ENCODE assay signal across 9 cellular contexts in genomic region chr5:131381792-131382191, GRCh38.
DNase-seq lines count a peak whose midpoint lies in the region; ATAC-seq and TF ChIP-seq lines count a peak whose summit lies in the region.
"Had no signal": no experiment of that assay in that cellular context is flagged by ENCODE, and none has a peak within 500 bp of the region (broad histone marks: within the 10 kb centered on the region; RNA-seq: fewer than 3 reads in every experiment).

No MANE protein-coding gene starts in this region.

- peak overlapping the region; percentile 100 for H3K27ac ChIP-seq in CD4-positive, CD25-positive, alpha-beta regulatory T cell (ENCODE audit: insufficient read depth, low read length, poor library complexity, severe bottlenecking)
- peak overlapping the region in 1 of 2 donors; percentile 3 for H3K27ac ChIP-seq in breast epithelium
- H3K27ac ChIP-seq: thoracic aorta had no signal

- H3K27me3 ChIP-seq in CD4-positive, CD25-positive, alpha-beta regulatory T cell (ENCODE audit: control insufficient read depth, insufficient read depth, low read length): no peaks in the 10 kb centered on the region
- no peaks in the 10 kb centered on the region for H3K27me3 ChIP-seq in breast epithelium

- peaks cover 14% of the 10 kb centered on the region for H3K36me3 ChIP-seq in CD4-positive, CD25-positive, alpha-beta regulatory T cell (ENCODE audit: control insufficient read depth, insufficient read depth, low read length)
- H3K36me3 ChIP-seq in breast epithelium: no peaks in the 10 kb centered on the region
- H3K36me3 ChIP-seq: thoracic aorta had no signal

- H3K27ac Mint-ChIP-seq in CD4-positive, CD25-positive, alpha-beta regulatory T cell: peak overlapping the region; percentile 97 to 100 (median 99)
- H3K27ac Mint-ChIP-seq in activated naive CD4-positive, alpha-beta T cell treated with anti-CD3 and anti-CD28 coated beads, Interleukin-2, amount 50 U/mL, for 24 hours: peak overlapping the region; percentile 100

- intact Hi-C loops in breast epithelium (cut with DNase I; ENCODE audit: low total_unique reads): no loop called here

- peaks cover 15% of the 10 kb centered on the region for H3K36me3 Mint-ChIP-seq in CD4-positive, CD25-positive, alpha-beta regulatory T cell
- H3K36me3 Mint-ChIP-seq in activated naive CD4-positive, alpha-beta T cell treated with anti-CD3 and anti-CD28 coated beads, Interleukin-2, amount 50 U/mL, for 24 hours: peaks cover 21% of the 10 kb centered on the region

- no peak for TF ChIP-seq CTCF in breast epithelium (IDR thresholded peaks at IDR 0.05)

- H3K27me3 Mint-ChIP-seq in CD4-positive, CD25-positive, alpha-beta regulatory T cell: peaks cover 5% of the 10 kb centered on the region
- H3K27me3 Mint-ChIP-seq in activated naive CD4-positive, alpha-beta T cell treated with anti-CD3 and anti-CD28 coated beads, Interleukin-2, amount 50 U/mL, for 24 hours: no peaks in the 10 kb centered on the region

- peak overlapping the region; percentile 70 for H3K4me3 ChIP-seq in CD4-positive, CD25-positive, alpha-beta regulatory T cell (ENCODE audit: low read depth, low read length)
- H3K4me3 ChIP-seq in breast epithelium: no peak overlapping the region
- H3K4me3 ChIP-seq: thoracic aorta had no signal

- peak overlapping the region; percentile 70 to 84 (median 79) for H3K4me3 Mint-ChIP-seq in CD4-positive, CD25-positive, alpha-beta regulatory T cell
- peak overlapping the region; percentile 76 for H3K4me3 Mint-ChIP-seq in activated naive CD4-positive, alpha-beta T cell treated with anti-CD3 and anti-CD28 coated beads, Interleukin-2, amount 50 U/mL, for 24 hours

- DNase-seq in CD4-positive, CD25-positive, alpha-beta regulatory T cell: peak in 1 of 3 donors; percentile 53
- no peak for DNase-seq in activated effector memory CD4-positive, alpha-beta T cell treated with Interleukin-2 at 50 U/mL for 16 hours
- DNase-seq in RKO (ENCODE audit: low spot score) (no peak), NOMO-1 treated with dmso at 0.1 percent for 144 hours (lab: John Stamatoyannopoulos, UW; ENCODE audit: unreplicated experiment) (no peak), breast epithelium (ENCODE audit: low spot score in 2 of 2) (no peak)

- peaks cover 0 to 2% (median 0%) of the 10 kb centered on the region in 7 donors for H3K9me3 Mint-ChIP-seq in CD4-positive, CD25-positive, alpha-beta regulatory T cell
- peaks cover 5% of the 10 kb centered on the region for H3K9me3 Mint-ChIP-seq in activated naive CD4-positive, alpha-beta T cell treated with anti-CD3 and anti-CD28 coated beads, Interleukin-2, amount 50 U/mL, for 24 hours

- H3K4me1 ChIP-seq in CD4-positive, CD25-positive, alpha-beta regulatory T cell (ENCODE audit: control insufficient read depth, insufficient read depth, low read length, poor library complexity, severe bottlenecking): peaks cover 95% of the 10 kb centered on the region
- H3K4me1 ChIP-seq in breast epithelium: no peaks in the 10 kb centered on the region

- H3K9me3 ChIP-seq in CD4-positive, CD25-positive, alpha-beta regulatory T cell (ENCODE audit: control insufficient read depth in 2 of 2, low read length in 2 of 2): no peaks in the 10 kb centered on the region
- no peaks in the 10 kb centered on the region for H3K9me3 ChIP-seq in breast epithelium
- H3K9me3 ChIP-seq: thoracic aorta had no signal

- ATAC-seq in CD4-positive, CD25-positive, alpha-beta regulatory T cell (ENCODE audit: low read depth in 2 of 2): no peak
- ATAC-seq in GM19397 (IDR thresholded peaks at IDR 0.05; ENCODE audit: unreplicated experiment) (peak; percentile 42), HG03108 (IDR thresholded peaks at IDR 0.05; ENCODE audit: unreplicated experiment) (peak; percentile 55)

- H3K4me1 Mint-ChIP-seq in CD4-positive, CD25-positive, alpha-beta regulatory T cell: peaks cover 45 to 96% (median 79%) of the 10 kb centered on the region in 4 donors
- H3K4me1 Mint-ChIP-seq in activated naive CD4-positive, alpha-beta T cell treated with anti-CD3 and anti-CD28 coated beads, Interleukin-2, amount 50 U/mL, for 24 hours: peaks cover 95% of the 10 kb centered on the region

- TF ChIP-seq POLR2A in breast epithelium (IDR thresholded peaks at IDR 0.05): no peak

Comparison
In these comparisons a context has a peak if more than half of its experiments do, and no peak if none do; other contexts are left out.
1. ATAC-seq: peak in GM19397 (single experiment) and HG03108 (single experiment); none in CD4-positive, CD25-positive, alpha-beta regulatory T cell (0 of 2).